ENCODE assay signal across 8 cellular contexts in the genomic region with DNA sequence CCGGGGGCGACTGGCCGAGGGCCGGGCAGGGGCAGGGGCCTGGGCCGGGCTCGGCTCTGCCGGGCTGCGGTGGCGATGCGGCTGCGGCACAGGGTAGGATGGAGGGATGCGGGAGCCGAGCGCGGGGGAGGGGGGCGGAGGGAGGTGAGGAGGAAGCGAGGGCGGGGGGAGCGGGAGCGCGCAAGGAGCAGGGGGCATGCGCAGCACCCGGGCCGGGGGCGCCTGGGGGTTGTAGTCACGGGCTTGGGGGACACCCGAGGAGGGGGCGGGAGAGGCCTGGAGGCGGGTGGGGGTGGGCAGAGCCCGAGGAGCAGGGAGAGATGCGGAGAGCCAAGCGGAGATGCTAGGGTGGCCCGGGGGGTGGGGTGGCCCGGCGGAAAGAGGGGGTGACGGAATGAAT.
A peak's percentile ranks its signal among the peaks of the same experiment; 100 is the strongest.
DNase-seq lines count a peak whose midpoint lies in the region; ATAC-seq lines count a peak whose summit lies in the region.

A gene (minus strand): TSS at position 100 of the 400 bp plus-strand sequence. CDS start 242 bp downstream, outside the sequence.

- DNase-seq in NCI-H82 (lab: John Stamatoyannopoulos, UW): peak; percentile 70
- no peak for DNase-seq in NCI-H82 treated with DMSO at 0.1 percent for 48 hours (lab: John Stamatoyannopoulos, UW; ENCODE audit: unreplicated experiment)
- peak; percentile 43 to 49 for DNase-seq in activated T-cell treated with anti-CD3 and anti-CD28 coated beads, Interleukin-2, amount 50 U/mL, for 48 hours
- peak; percentile 20 for DNase-seq in globus pallidus (ENCODE audit: low spot score)
- DNase-seq in stimulated activated CD4-positive, alpha-beta T cell treated with anti-CD3 and anti-CD28 coated beads, TNF-alpha, amount 100 ng/mL, for 24 hours (ENCODE audit: low read depth in 3 of 3): peak; percentile 10 to 50 (median 28)
- no peak for DNase-seq in SW 1271 (lab: John Stamatoyannopoulos, UW)

- ATAC-seq in GM18873 (IDR thresholded peaks at IDR 0.05; ENCODE audit: low FRiP score, unreplicated experiment): no peak
- ATAC-seq in GM18907 (IDR thresholded peaks at IDR 0.05; ENCODE audit: unreplicated experiment): no peak

Comparison
In these comparisons a context has a peak if more than half of its experiments do, and no peak if none do; other contexts are left out.
1. DNase-seq: peak in NCI-H82 (single experiment), activated T-cell treated with anti-CD3 and anti-CD28 coated beads, Interleukin-2, amount 50 U/mL, for 48 hours (2 of 2), globus pallidus (single experiment) and stimulated activated CD4-positive, alpha-beta T cell treated with anti-CD3 and anti-CD28 coated beads, TNF-alpha, amount 100 ng/mL, for 24 hours (3 of 3); none in NCI-H82 treated with DMSO at 0.1 percent for 48 hours (single experiment) and SW 1271 (0 of 2).